Comparison of ENCODE assay signal across 1 cellular context in the genomic region with DNA sequence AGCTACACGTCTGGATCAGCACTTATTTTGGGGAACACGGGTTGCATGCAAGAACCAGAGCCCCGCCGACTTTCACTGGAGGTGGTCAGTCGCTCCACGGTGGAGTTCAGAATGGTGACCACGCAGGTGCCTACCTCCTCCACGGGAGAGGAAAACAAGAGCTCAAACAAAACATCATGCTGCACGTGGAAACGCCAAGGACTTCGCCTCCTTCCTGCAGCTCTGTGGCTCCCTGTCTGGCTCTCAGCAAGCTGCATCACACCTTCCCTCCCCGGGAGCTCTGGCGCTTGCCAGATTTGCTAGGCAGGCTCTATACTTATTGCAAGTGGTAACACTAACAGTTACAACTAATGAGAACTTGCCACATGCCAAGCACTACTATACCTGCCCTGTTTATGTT.
TF ChIP-seq lines count a peak whose summit lies in the region.

No MANE protein-coding gene starts in this region.

TF ChIP-seq in H1, 55 proteins besides CTCF, POLR2A, EP300 and RAD21:
- TF ChIP-seq CHD1 (IDR thresholded peaks at IDR 0.05; ENCODE audit: low read depth, low read length), result no peak
- TF ChIP-seq KDM5A (IDR thresholded peaks at IDR 0.05; ENCODE audit: low read length), result no peak
- TF ChIP-seq CHD7 (IDR thresholded peaks at IDR 0.05; ENCODE audit: insufficient replicate concordance, low read length), result no peak
- TF ChIP-seq MAFK (IDR thresholded peaks at IDR 0.05; ENCODE audit: low read depth, low read length), result no peak
- TF ChIP-seq BRCA1 (IDR thresholded peaks at IDR 0.05; ENCODE audit: low read depth, low read length), result no peak
- TF ChIP-seq JUN (IDR thresholded peaks at IDR 0.05; ENCODE audit: low read depth, low read length), result no peak
- no peak for TF ChIP-seq BACH1 (IDR thresholded peaks at IDR 0.05; ENCODE audit: low read length)
